ENCODE assay signal across 11 cellular contexts in the genomic region with DNA sequence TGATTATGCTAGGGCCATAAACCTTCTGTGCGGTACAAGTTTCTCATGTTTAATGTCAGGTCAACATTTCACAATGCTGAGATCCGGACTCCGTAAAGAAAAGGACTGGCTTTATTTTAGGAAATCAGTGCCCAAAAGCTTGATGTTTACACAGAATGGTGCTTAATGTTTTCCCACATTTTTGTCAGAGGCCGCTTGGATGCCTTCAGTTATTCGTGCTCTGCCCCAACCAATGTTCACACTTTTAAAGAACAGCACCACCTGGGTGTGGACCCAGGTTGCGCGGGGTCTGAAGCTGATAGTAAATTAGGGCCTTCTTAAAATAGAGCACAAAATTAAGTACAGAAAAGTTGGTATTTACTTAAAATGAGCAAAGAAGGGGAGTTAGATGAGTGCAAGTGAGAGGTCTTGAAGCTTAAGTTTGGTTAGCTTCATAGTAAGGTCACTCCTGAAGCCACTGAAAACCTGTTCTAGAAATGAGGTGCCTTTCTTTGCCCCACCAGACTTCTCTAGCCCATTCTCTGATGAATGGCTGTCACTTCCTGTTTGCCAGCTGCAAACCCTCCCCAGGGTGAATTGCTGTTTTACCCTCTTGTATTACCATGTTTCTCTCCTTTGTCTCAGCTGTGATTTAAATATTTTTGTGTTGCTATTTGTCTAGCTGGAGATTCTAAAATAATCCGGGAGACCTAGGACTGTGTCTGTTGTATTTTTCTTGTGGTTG. TPM values are rescaled to one million over a fixed set of nuclear protein-coding genes. Genes with fewer than 3 reads are reported as not detected.
A peak's percentile ranks its signal among the peaks of the same experiment; 100 is the strongest.
DNase-seq lines count a peak whose midpoint lies in the region; ATAC-seq and TF ChIP-seq lines count a peak whose summit lies in the region.
"Had no signal": no experiment of that assay in that cellular context is flagged by ENCODE, and none has a peak within 500 bp of the region (broad histone marks: within the 10 kb centered on the region; RNA-seq: fewer than 3 reads in every experiment).

No MANE protein-coding gene starts in this region.

- H3K36me3 Mint-ChIP-seq in mesothelial cell of epicardium = no peaks in the 10 kb centered on the region
- H3K36me3 Mint-ChIP-seq: activated CD8-positive, alpha-beta memory T cell treated with anti-CD3 and anti-CD28 coated beads, Interleukin-2, amount 10 ng/mL, durations not matched to agents 7 days and 5 days; IgD-negative memory B cell had no signal

- H3K27me3 ChIP-seq in BLaER1 = no peaks in the 10 kb centered on the region

- DNase-seq in GM20000 (ENCODE audit: low spot score) = no peak
- DNase-seq in astrocyte of the spinal cord (ENCODE audit: low read depth, low spot score) = no peak
- DNase-seq in mesothelial cell of epicardium (ENCODE audit: low spot score in 2 of 2, unreplicated experiment in 2 of 2) = no peak
- no peak for DNase-seq in Kasumi-1 (lab: John Stamatoyannopoulos, UW)
- DNase-seq in pons (ENCODE audit: low spot score) = no peak
- DNase-seq: activated CD8-positive, alpha-beta memory T cell treated with anti-CD3 and anti-CD28 coated beads, Interleukin-2, amount 10 ng/mL, durations not matched to agents 7 days and 5 days; NCI-H526 treated with DMSO at 0.1 percent for 48 hours; stimulated activated CD4-positive, alpha-beta T cell treated with anti-CD3 and anti-CD28 coated beads, Interleukin-2, amount 100 ng/mL, for 24 hours had no signal

- TF ChIP-seq CTCF in GM20000 (IDR thresholded peaks at IDR 0.05; ENCODE audit: extremely low read depth, missing control alignments) (peak; percentile 13), astrocyte of the spinal cord (IDR thresholded peaks at IDR 0.05; ENCODE audit: low read depth, low read length) (peak; percentile 21), mesothelial cell of epicardium (IDR thresholded peaks at IDR 0.05; ENCODE audit: unreplicated experiment) (peak; percentile 28)

- no peaks in the 10 kb centered on the region for H3K9me3 Mint-ChIP-seq in mesothelial cell of epicardium

- H3K27me3 Mint-ChIP-seq in mesothelial cell of epicardium (ENCODE audit: low read depth) = peaks cover 6% of the 10 kb centered on the region

- H3K4me3 Mint-ChIP-seq in mesothelial cell of epicardium = no peak overlapping the region
- H3K4me3 Mint-ChIP-seq: activated CD8-positive, alpha-beta memory T cell treated with anti-CD3 and anti-CD28 coated beads, Interleukin-2, amount 10 ng/mL, durations not matched to agents 7 days and 5 days had no signal

- H3K27ac ChIP-seq in BLaER1 = no peak overlapping the region

- no peaks in the 10 kb centered on the region for H3K36me3 ChIP-seq in BLaER1

- no peak for ATAC-seq in HG03039 (IDR thresholded peaks at IDR 0.05; ENCODE audit: unreplicated experiment)
- ATAC-seq: activated CD8-positive, alpha-beta memory T cell treated with anti-CD3 and anti-CD28 coated beads, Interleukin-2, amount 10 ng/mL, durations not matched to agents 7 days and 5 days had no signal

- peaks cover 10% of the 10 kb centered on the region for H3K4me1 Mint-ChIP-seq in mesothelial cell of epicardium

- no peaks in the 10 kb centered on the region for H4K20me1 ChIP-seq in BLaER1

- H3K9me3 ChIP-seq in BLaER1 = no peaks in the 10 kb centered on the region

- H3K27ac Mint-ChIP-seq in mesothelial cell of epicardium = no peak overlapping the region
- H3K27ac Mint-ChIP-seq: activated CD8-positive, alpha-beta memory T cell treated with anti-CD3 and anti-CD28 coated beads, Interleukin-2, amount 10 ng/mL, durations not matched to agents 7 days and 5 days had no signal

- H3K4me2 ChIP-seq in BLaER1 = peak overlapping the region; percentile 39

- H3K4me3 ChIP-seq in BLaER1 (no peak overlapping the region), astrocyte of the spinal cord (ENCODE audit: low read depth, low read length) (no peak overlapping the region)

- in situ Hi-C loops in astrocyte of the spinal cord (cut with HindIII; ENCODE audit: low sequenced_read_pairs) = no loop called here

- H3K4me1 ChIP-seq in BLaER1 = peaks cover 13% of the 10 kb centered on the region

- H3K9ac ChIP-seq in BLaER1 = no peak overlapping the region

RNA-seq across cellular contexts. Expression of a gene that starts 20.5 kb away (rescaled TPM):
- total RNA-seq in mesothelial cell of epicardium = 0.38 TPM in 1 of 3 replicates, not detected in the others
